1 cellular context compared by ENCODE assay signal in the genomic region with DNA sequence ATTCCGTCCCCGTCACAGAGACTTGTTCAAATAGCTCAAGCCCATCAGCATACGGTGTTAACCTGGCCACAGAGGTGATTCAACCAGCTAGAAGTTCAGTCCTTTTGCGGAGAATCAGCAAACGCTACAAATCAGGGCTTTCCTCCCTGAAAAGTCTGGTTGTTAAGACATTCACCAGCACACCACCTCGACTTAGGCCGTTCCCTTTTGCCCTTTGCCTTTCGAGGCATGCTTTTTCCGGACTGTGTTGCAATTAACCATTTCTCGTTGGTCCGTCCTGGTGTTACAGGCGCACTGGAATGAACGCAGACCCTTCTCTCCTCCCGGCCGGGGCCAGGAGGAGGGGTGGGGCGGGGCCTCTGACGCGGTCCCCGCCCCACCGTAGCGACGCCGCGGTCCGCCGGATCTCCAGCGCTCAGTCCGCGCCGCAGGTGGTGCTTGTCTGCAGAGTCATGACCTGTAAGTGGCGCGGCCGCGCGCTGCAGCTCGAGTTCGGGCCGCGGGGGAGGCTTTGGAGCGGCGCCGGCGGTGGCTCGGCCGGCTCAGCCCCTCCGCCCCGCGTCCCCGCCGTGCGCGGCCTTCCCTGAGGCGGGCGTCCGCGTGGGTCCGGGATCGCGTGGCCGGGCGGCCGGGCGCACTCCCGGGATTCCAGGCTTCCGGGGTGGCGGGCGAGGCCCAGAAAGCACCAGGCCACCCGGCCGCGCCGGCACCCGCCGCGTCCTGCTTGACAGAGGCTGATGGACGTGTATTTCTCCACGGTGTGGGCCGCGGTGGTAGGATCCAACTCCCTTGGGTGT.
TF ChIP-seq lines count a peak whose summit lies in the region.

A gene with protein sequence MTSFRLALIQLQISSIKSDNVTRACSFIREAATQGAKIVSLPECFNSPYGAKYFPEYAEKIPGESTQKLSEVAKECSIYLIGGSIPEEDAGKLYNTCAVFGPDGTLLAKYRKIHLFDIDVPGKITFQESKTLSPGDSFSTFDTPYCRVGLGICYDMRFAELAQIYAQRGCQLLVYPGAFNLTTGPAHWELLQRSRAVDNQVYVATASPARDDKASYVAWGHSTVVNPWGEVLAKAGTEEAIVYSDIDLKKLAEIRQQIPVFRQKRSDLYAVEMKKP (plus strand): TSS at position 418 of the 797 bp plus-strand sequence. CDS start 35 bp downstream, at position 453.

TF ChIP-seq in IMR-90, 13 proteins besides CTCF, POLR2A, EP300 and RAD21 (continued from another document):
- TF ChIP-seq BHLHE40 (IDR thresholded peaks at IDR 0.05; ENCODE audit: low read depth, low read length) (peak; percentile 10; the same call in 1 of the 2 replicates), CHD1 (IDR thresholded peaks at IDR 0.05; ENCODE audit: low read depth, low read length) (no peak), RCOR1 (IDR thresholded peaks at IDR 0.05; ENCODE audit: insufficient replicate concordance, low read length) (no peak), RFX5 (IDR thresholded peaks at IDR 0.05; ENCODE audit: low read depth, low read length) (no peak), MXI1 (IDR thresholded peaks at IDR 0.05; ENCODE audit: borderline replicate concordance, low read depth, low read length) (peak; percentile 63; the same call in 1 of the 2 replicates)
